Comparison of ENCODE assay signal across 19 cellular contexts in the genomic region with DNA sequence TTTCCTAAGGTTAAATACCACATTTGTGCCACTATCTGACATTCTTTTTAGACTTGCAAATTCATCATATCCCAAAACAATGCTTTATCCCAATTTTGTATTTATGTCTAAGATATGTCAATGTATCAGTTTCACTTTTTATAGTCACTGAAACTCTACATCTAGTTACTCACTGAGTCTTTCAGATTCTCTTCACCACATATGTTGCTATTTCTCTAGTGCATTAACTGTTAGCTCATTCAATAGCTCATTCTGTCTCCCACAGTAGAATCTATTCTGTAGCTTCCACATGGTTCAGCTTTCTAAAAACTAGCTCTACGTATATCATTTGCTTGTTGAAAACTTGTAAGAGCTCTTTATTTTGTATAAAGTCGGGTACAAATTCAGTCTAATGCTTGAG.
"Had no signal": no experiment of that assay in that cellular context is flagged by ENCODE, and none has a peak within 500 bp of the region (broad histone marks: within the 10 kb centered on the region; RNA-seq: fewer than 3 reads in every experiment).

No MANE protein-coding gene starts in this region.

- ATAC-seq: esophagus mucosa; left colon; natural killer cell treated with Interleukin-12 subunit alpha and Interleukin-12 subunit beta and Interleukin-15 and Interleukin-18, amount 100 ng/mL, for 72 hours; right cardiac atrium had no signal

- H2AFZ ChIP-seq: neural progenitor cell had no signal

- H3K27ac ChIP-seq: dorsolateral prefrontal cortex, heart left ventricle, neural progenitor cell, ovary had no signal

- DNase-seq: dorsolateral prefrontal cortex; effector memory CD4-positive, alpha-beta T cell; heart left ventricle; hippocampal formation; left colon; left ventricle myocardium superior; mesenchymal stem cell; midbrain; nucleus accumbens; ovary; right cardiac atrium; small intestine; stimulated activated CD4-positive, alpha-beta T cell treated with anti-CD3 and anti-CD28 coated beads, Interleukin-2, amount 100 ng/mL, for 48 hours; stimulated activated naive CD4-positive, alpha-beta T cell treated with Interleukin-2 at 50 U/mL for 16 hours; trophoblast cell had no signal

- H3K36me3 ChIP-seq: heart left ventricle, neural progenitor cell, ovary had no signal

- H3K27me3 ChIP-seq: dorsolateral prefrontal cortex, heart left ventricle, neural progenitor cell, ovary had no signal

- H3K4me2 ChIP-seq: neural progenitor cell had no signal

- H3K9me3 ChIP-seq: ovary had no signal

- H3K9ac ChIP-seq: neural progenitor cell had no signal

- H3K4me1 ChIP-seq: heart left ventricle, neural progenitor cell had no signal

- H3K4me3 ChIP-seq: dorsolateral prefrontal cortex, heart left ventricle, lung, neural progenitor cell, ovary had no signal
